1 cellular context compared by ENCODE assay signal in genomic region chr1:236795035-236795756, GRCh38.
TF ChIP-seq lines count a peak whose summit lies in the region.

MTR (plus strand) TSS chr1:236795292; CDS start chr1:236795704, 412 bp downstream.

TF ChIP-seq in GM12878, 131 proteins besides CTCF, POLR2A, EP300 and RAD21 (continued from another document and continues in another):
- TF ChIP-seq, protein P1, sequence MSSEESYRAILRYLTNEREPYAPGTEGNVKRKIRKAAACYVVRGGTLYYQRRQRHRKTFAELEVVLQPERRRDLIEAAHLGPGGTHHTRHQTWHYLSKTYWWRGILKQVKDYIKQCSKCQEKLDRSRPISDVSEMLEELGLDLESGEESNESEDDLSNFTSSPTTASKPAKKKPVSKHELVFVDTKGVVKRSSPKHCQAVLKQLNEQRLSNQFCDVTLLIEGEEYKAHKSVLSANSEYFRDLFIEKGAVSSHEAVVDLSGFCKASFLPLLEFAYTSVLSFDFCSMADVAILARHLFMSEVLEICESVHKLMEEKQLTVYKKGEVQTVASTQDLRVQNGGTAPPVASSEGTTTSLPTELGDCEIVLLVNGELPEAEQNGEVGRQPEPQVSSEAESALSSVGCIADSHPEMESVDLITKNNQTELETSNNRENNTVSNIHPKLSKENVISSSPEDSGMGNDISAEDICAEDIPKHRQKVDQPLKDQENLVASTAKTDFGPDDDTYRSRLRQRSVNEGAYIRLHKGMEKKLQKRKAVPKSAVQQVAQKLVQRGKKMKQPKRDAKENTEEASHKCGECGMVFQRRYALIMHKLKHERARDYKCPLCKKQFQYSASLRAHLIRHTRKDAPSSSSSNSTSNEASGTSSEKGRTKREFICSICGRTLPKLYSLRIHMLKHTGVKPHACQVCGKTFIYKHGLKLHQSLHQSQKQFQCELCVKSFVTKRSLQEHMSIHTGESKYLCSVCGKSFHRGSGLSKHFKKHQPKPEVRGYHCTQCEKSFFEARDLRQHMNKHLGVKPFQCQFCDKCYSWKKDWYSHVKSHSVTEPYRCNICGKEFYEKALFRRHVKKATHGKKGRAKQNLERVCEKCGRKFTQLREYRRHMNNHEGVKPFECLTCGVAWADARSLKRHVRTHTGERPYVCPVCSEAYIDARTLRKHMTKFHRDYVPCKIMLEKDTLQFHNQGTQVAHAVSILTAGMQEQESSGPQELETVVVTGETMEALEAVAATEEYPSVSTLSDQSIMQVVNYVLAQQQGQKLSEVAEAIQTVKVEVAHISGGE (CRISPR knock-in tag; IDR thresholded peaks at IDR 0.05) = no peak
- TF ChIP-seq, protein P2, sequence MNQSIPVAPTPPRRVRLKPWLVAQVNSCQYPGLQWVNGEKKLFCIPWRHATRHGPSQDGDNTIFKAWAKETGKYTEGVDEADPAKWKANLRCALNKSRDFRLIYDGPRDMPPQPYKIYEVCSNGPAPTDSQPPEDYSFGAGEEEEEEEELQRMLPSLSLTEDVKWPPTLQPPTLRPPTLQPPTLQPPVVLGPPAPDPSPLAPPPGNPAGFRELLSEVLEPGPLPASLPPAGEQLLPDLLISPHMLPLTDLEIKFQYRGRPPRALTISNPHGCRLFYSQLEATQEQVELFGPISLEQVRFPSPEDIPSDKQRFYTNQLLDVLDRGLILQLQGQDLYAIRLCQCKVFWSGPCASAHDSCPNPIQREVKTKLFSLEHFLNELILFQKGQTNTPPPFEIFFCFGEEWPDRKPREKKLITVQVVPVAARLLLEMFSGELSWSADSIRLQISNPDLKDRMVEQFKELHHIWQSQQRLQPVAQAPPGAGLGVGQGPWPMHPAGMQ (IDR thresholded peaks at IDR 0.05; ENCODE audit: borderline replicate concordance) = no peak
- TF ChIP-seq MXI1 (IDR thresholded peaks at IDR 0.05; ENCODE audit: low read depth, low read length) (peak; percentile 91), CHD2 (IDR thresholded peaks at IDR 0.05; ENCODE audit: borderline replicate concordance, low read depth, low read length) (peak; percentile 95), RCOR1 (conservative IDR thresholded peaks at IDR 0.05; ENCODE audit: low read depth, low read length) (0 out of 2 replicates have a peak, but pooled peaks have one; percentile 17), BMI1 (IDR thresholded peaks at IDR 0.05; ENCODE audit: borderline replicate concordance) (no peak), POLR2AphosphoS2 (IDR thresholded peaks at IDR 0.05; ENCODE audit: low read depth, low read length) (0 out of 2 replicates have a peak, but pooled peaks have one; percentile 30), GATAD2B (conservative IDR thresholded peaks at IDR 0.05; ENCODE audit: low read depth) (peak; percentile 89), USF2 (IDR thresholded peaks at IDR 0.05; ENCODE audit: borderline replicate concordance, low read depth, low read length) (no peak), PAX8 (IDR thresholded peaks at IDR 0.05) (no peak), IRF3 (IDR thresholded peaks at IDR 0.05) (peak; percentile 83), TCF12 (IDR thresholded peaks at IDR 0.05; ENCODE audit: low read depth, low read length) (0 out of 2 replicates have a peak, but pooled peaks have one; percentile 22), EZH2 (IDR thresholded peaks at IDR 0.05; ENCODE audit: borderline replicate concordance, control insufficient read depth, low read depth, low read length) (no peak), ZNF687 (IDR thresholded peaks at IDR 0.05) (peak; percentile 92), ZBED1 (IDR thresholded peaks at IDR 0.05; ENCODE audit: borderline replicate concordance) (no peak), PML (IDR thresholded peaks at IDR 0.05; ENCODE audit: low read length) (no peak; the same call in 1 of the 2 replicates), ZBTB4 (CRISPR knock-in tag; IDR thresholded peaks at IDR 0.05) (no peak), FOXM1 (IDR thresholded peaks at IDR 0.05; ENCODE audit: low read depth, low read length) (no peak), ZNF622 (IDR thresholded peaks at IDR 0.05) (peak; percentile 38; the same call in 1 of the 2 replicates), BCL11A (IDR thresholded peaks at IDR 0.05; ENCODE audit: low read depth, low read length) (no peak), E2F4 (IDR thresholded peaks at IDR 0.05; ENCODE audit: low read depth, low read length) (peak; percentile 38; the same call in 1 of the 2 replicates), SMAD5 (IDR thresholded peaks at IDR 0.05; ENCODE audit: low read depth) (peak; percentile 86; the same call in 1 of the 2 replicates), JUNB (IDR thresholded peaks at IDR 0.05) (no peak), ASH2L (IDR thresholded peaks at IDR 0.05; ENCODE audit: borderline replicate concordance, low read depth) (peak; percentile 72; the same call in 1 of the 2 replicates), ATF7 (IDR thresholded peaks at IDR 0.05; ENCODE audit: low read depth) (0 out of 2 replicates have a peak, but pooled peaks have one; percentile 20), PAX5 (IDR thresholded peaks at IDR 0.05; ENCODE audit: borderline replicate concordance, low read depth, low read length) (0 out of 2 replicates have a peak, but pooled peaks have one; percentile 25), SMAD1 (IDR thresholded peaks at IDR 0.05; ENCODE audit: low read depth, partially characterized antibody) (no peak), SREBF1 (IDR thresholded peaks at IDR 0.05; ENCODE audit: low read length) (peak; percentile 58; the same call in 1 of the 2 replicates), SIN3A (IDR thresholded peaks at IDR 0.05; ENCODE audit: low read depth, low read length) (peak; percentile 70), ZNF24 (IDR thresholded peaks at IDR 0.05) (no peak)
- TF ChIP-seq, protein P3, sequence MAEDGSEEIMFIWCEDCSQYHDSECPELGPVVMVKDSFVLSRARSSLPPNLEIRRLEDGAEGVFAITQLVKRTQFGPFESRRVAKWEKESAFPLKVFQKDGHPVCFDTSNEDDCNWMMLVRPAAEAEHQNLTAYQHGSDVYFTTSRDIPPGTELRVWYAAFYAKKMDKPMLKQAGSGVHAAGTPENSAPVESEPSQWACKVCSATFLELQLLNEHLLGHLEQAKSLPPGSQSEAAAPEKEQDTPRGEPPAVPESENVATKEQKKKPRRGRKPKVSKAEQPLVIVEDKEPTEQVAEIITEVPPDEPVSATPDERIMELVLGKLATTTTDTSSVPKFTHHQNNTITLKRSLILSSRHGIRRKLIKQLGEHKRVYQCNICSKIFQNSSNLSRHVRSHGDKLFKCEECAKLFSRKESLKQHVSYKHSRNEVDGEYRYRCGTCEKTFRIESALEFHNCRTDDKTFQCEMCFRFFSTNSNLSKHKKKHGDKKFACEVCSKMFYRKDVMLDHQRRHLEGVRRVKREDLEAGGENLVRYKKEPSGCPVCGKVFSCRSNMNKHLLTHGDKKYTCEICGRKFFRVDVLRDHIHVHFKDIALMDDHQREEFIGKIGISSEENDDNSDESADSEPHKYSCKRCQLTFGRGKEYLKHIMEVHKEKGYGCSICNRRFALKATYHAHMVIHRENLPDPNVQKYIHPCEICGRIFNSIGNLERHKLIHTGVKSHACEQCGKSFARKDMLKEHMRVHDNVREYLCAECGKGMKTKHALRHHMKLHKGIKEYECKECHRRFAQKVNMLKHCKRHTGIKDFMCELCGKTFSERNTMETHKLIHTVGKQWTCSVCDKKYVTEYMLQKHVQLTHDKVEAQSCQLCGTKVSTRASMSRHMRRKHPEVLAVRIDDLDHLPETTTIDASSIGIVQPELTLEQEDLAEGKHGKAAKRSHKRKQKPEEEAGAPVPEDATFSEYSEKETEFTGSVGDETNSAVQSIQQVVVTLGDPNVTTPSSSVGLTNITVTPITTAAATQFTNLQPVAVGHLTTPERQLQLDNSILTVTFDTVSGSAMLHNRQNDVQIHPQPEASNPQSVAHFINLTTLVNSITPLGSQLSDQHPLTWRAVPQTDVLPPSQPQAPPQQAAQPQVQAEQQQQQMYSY (CRISPR knock-in tag; IDR thresholded peaks at IDR 0.05) = no peak
- TF ChIP-seq, protein P4, sequence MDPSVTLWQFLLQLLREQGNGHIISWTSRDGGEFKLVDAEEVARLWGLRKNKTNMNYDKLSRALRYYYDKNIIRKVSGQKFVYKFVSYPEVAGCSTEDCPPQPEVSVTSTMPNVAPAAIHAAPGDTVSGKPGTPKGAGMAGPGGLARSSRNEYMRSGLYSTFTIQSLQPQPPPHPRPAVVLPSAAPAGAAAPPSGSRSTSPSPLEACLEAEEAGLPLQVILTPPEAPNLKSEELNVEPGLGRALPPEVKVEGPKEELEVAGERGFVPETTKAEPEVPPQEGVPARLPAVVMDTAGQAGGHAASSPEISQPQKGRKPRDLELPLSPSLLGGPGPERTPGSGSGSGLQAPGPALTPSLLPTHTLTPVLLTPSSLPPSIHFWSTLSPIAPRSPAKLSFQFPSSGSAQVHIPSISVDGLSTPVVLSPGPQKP (IDR thresholded peaks at IDR 0.05; ENCODE audit: low read depth, low read length) = peak; percentile 82
- TF ChIP-seq, protein P5, sequence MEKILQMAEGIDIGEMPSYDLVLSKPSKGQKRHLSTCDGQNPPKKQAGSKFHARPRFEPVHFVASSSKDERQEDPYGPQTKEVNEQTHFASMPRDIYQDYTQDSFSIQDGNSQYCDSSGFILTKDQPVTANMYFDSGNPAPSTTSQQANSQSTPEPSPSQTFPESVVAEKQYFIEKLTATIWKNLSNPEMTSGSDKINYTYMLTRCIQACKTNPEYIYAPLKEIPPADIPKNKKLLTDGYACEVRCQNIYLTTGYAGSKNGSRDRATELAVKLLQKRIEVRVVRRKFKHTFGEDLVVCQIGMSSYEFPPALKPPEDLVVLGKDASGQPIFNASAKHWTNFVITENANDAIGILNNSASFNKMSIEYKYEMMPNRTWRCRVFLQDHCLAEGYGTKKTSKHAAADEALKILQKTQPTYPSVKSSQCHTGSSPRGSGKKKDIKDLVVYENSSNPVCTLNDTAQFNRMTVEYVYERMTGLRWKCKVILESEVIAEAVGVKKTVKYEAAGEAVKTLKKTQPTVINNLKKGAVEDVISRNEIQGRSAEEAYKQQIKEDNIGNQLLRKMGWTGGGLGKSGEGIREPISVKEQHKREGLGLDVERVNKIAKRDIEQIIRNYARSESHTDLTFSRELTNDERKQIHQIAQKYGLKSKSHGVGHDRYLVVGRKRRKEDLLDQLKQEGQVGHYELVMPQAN (conservative IDR thresholded peaks at IDR 0.05) = peak; percentile 96
